8 cellular contexts compared by ENCODE assay signal in the genomic region with DNA sequence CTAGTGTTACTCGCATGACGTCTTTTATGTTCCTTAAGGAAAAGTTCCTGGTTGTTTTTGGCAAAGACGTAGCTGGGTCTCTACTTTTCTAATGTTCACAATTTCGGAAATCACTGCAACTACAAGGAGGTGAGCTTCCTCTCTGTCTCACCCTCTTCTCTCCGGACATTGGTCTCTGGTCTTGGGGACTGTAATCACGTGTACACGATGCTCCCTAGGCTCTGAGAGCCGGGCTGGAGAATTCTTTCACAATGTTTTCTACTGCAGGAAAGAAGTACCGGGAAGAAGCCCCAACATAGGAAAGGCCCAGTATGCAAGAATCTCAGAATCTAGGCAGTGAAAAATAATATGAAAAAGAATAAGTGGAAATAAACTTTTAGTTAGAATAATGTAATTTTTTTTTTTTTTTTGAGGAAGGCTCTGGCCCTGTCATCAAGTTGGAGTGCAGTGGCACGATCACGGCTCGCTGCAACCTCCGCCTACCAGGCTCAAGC. TPM values are rescaled to one million over a fixed set of nuclear protein-coding genes. Genes with fewer than 3 reads are reported as not detected.
DNase-seq lines count a peak whose midpoint lies in the region; ATAC-seq, FAIRE-seq and TF ChIP-seq lines count a peak whose summit lies in the region.

No MANE protein-coding gene starts in this region.

- ATAC-seq in sciatic nerve: no peak
- ATAC-seq in HG03469 (IDR thresholded peaks at IDR 0.05; ENCODE audit: unreplicated experiment): no peak
- no peak for ATAC-seq in GM21576 (IDR thresholded peaks at IDR 0.05; ENCODE audit: unreplicated experiment)

- H3K9ac ChIP-seq in astrocyte (ENCODE audit: low read length): no peak overlapping the region
- H3K9ac ChIP-seq in muscle layer of colon (ENCODE audit: low read length): no peak overlapping the region

- no peaks in the 10 kb centered on the region for H3K4me1 Mint-ChIP-seq in astrocyte (ENCODE audit: low read depth, unreplicated experiment)

- no peaks in the 10 kb centered on the region for H3K9me3 Mint-ChIP-seq in astrocyte (ENCODE audit: unreplicated experiment)

- H3K79me2 ChIP-seq in astrocyte (ENCODE audit: insufficient read depth, low read length): no peaks in the 10 kb centered on the region

- peak overlapping the region; percentile 35 for H3K4me3 ChIP-seq in astrocyte (ENCODE audit: insufficient read depth, low read depth, low read length)
- peak overlapping the region; percentile 16 to 24 for H3K4me3 ChIP-seq in muscle layer of colon (ENCODE audit: low read depth in 1 of 2, low read length in 2 of 2)

- H3K36me3 Mint-ChIP-seq in astrocyte (ENCODE audit: low read depth, unreplicated experiment): no peaks in the 10 kb centered on the region

- no peaks in the 10 kb centered on the region for H3K9me3 ChIP-seq in astrocyte (ENCODE audit: insufficient read depth, low read depth, low read length)
- no peaks in the 10 kb centered on the region for H3K9me3 ChIP-seq in muscle layer of colon (ENCODE audit: low read length)

- intact Hi-C loops in sciatic nerve (cut with DNase I): no loop called here

- H3K36me3 ChIP-seq in astrocyte (ENCODE audit: insufficient read depth, low read length): no peaks in the 10 kb centered on the region
- no peaks in the 10 kb centered on the region for H3K36me3 ChIP-seq in muscle layer of colon (ENCODE audit: insufficient read depth, low read length)

- H4K20me1 ChIP-seq in astrocyte (ENCODE audit: insufficient read depth, low read length): no peaks in the 10 kb centered on the region

- no peaks in the 10 kb centered on the region for H3K27me3 Mint-ChIP-seq in astrocyte (ENCODE audit: low read depth, unreplicated experiment)

- H3K4me2 ChIP-seq in astrocyte (ENCODE audit: low read length): peak overlapping the region; percentile 47

- TF ChIP-seq CTCF in astrocyte (IDR thresholded peaks at IDR 0.05; ENCODE audit: insufficient read depth, low read depth, low read length): no peak

- H3K27ac ChIP-seq in astrocyte (ENCODE audit: low read depth, low read length) (no peak overlapping the region), muscle layer of colon (ENCODE audit: low read depth, low read length) (no peak overlapping the region)

- in situ Hi-C loops in G401 (cut with HindIII; ENCODE audit: low sequenced_read_pairs): no loop called here

- peak; percentile 40 for DNase-seq in G401 (ENCODE audit: low spot score)
- DNase-seq in NCI-H146 (lab: John Stamatoyannopoulos, UW): peak; percentile 52
- DNase-seq in astrocyte (ENCODE audit: low read depth): peak; percentile 4
- no peak for DNase-seq in sciatic nerve (ENCODE audit: low spot score)
- DNase-seq in germinal center (ENCODE audit: low spot score): no peak

- peak overlapping the region; percentile 49 for H2AFZ ChIP-seq in astrocyte (ENCODE audit: low read depth, low read length)

- no peak for FAIRE-seq in astrocyte (lab: Jason Lieb, UNC)

- H3K27me3 ChIP-seq in astrocyte (ENCODE audit: insufficient read depth, low read length) (no peaks in the 10 kb centered on the region), muscle layer of colon (ENCODE audit: control insufficient read depth in 1 of 2, insufficient read depth in 2 of 2, low read length in 2 of 2) (no peaks in the 10 kb centered on the region)

- peaks cover 5% of the 10 kb centered on the region for H3K4me1 ChIP-seq in astrocyte (ENCODE audit: insufficient read depth, low read length)
- peaks cover 7% of the 10 kb centered on the region for H3K4me1 ChIP-seq in muscle layer of colon (ENCODE audit: insufficient read depth, low read length)

- peak overlapping the region; percentile 34 for H3K27ac Mint-ChIP-seq in astrocyte (ENCODE audit: unreplicated experiment)

- H3K4me3 Mint-ChIP-seq in astrocyte (ENCODE audit: unreplicated experiment): peak overlapping the region; percentile 84

RNA-seq across cellular contexts. Expression of a gene that starts 13.5 kb away (rescaled TPM):
- total RNA-seq in G401 (2014; rRNA removed; shearing (Covaris generic)): not detected in 2 replicates
- total RNA-seq in astrocyte (not detected in 2 replicates), sciatic nerve (not detected)

RNA-seq across cellular contexts. Expression of a gene that starts 38.6 kb away (rescaled TPM):
- 1.8 and 4.7 TPM in 2 replicates for total RNA-seq in G401 (2014; rRNA removed; shearing (Covaris generic))
- 157 and 217 TPM in 2 replicates for total RNA-seq in astrocyte
- total RNA-seq in sciatic nerve: 609 TPM

Comparison
In these comparisons a context has a peak if more than half of its experiments do, and no peak if none do; other contexts are left out.
1. DNase-seq: peak in G401 (single experiment), NCI-H146 (single experiment) and astrocyte (single experiment); none in sciatic nerve (single experiment) and germinal center (single experiment).
2. RNA of a gene that starts 38.6 kb away (total RNA-seq): 609 TPM in sciatic nerve (single experiment) and 157 to 217 TPM in astrocyte; 1.8 to 4.7 TPM in G401; every median in the first group is over 10 times any median in the second.